In genomic region chr11:32374261-32374711, GRCh38 we compare ENCODE assay signal across 9 cellular contexts.
DNase-seq lines count a peak whose midpoint lies in the region; ATAC-seq and TF ChIP-seq lines count a peak whose summit lies in the region.
"Had no signal": no experiment of that assay in that cellular context is flagged by ENCODE, and none has a peak within 500 bp of the region (broad histone marks: within the 10 kb centered on the region; RNA-seq: fewer than 3 reads in every experiment).

No MANE protein-coding gene starts in this region.

- H3K36me3 Mint-ChIP-seq in activated T-helper 17 cell treated with anti-CD3 and anti-CD28 coated beads, Interleukin-2, amount 50 U/mL, for 72 hours (ENCODE audit: low read depth) = no peaks in the 10 kb centered on the region

- TF ChIP-seq CTCF in right lobe of liver (IDR thresholded peaks at IDR 0.05) = peak in 3 of 4 donors; percentile 24 to 49 (median 33)

- peaks cover 9% of the 10 kb centered on the region for H3K9me3 Mint-ChIP-seq in activated T-helper 17 cell treated with anti-CD3 and anti-CD28 coated beads, Interleukin-2, amount 50 U/mL, for 72 hours

- 19% methylated on average over 10 of the region's 13 CpGs for WGBS in right lobe of liver (ENCODE audit: insufficient coverage, low coverage, low lambda C conversion rate, missing lambda C conversion rate)
- WGBS in aorta, 2 donors = 33% methylated on average over 13 of the region's 13 CpGs

- peaks cover 8% of the 10 kb centered on the region for H3K27me3 Mint-ChIP-seq in activated T-helper 17 cell treated with anti-CD3 and anti-CD28 coated beads, Interleukin-2, amount 50 U/mL, for 72 hours

- H3K4me3 ChIP-seq in right lobe of liver (no peak overlapping the region), aorta (ENCODE audit: low read length in 2 of 2) (no peak overlapping the region)

- intact Hi-C loops in right lobe of liver (cut with DNase I) (no loop called here), aorta (cut with DNase I) (no loop called here)

- TF ChIP-seq POLR2A in right lobe of liver (IDR thresholded peaks at IDR 0.05) = no peak

- H3K4me3 Mint-ChIP-seq in activated T-helper 17 cell treated with anti-CD3 and anti-CD28 coated beads, Interleukin-2, amount 50 U/mL, for 72 hours = no peak overlapping the region

- DNase-seq in DMS53 (lab: John Stamatoyannopoulos, UW) (peak; percentile 83), NCI-H1694 (lab: John Stamatoyannopoulos, UW) (peak; percentile 34), right lobe of liver (no peak), middle frontal gyrus (ENCODE audit: extremely low spot score, low spot score) (no peak), aorta (no peak)
- no peak for DNase-seq in effector CD8-positive, alpha-beta T cell (lab: John Stamatoyannopoulos, UW)

- no peaks in the 10 kb centered on the region for H3K4me1 Mint-ChIP-seq in activated T-helper 17 cell treated with anti-CD3 and anti-CD28 coated beads, Interleukin-2, amount 50 U/mL, for 72 hours

- ATAC-seq in GM19467 (IDR thresholded peaks at IDR 0.05; ENCODE audit: unreplicated experiment) (peak; percentile 67), right lobe of liver (peak in 2 of 4 donors; percentile 41 to 45), aorta (ENCODE audit: low FRiP score) (no peak)
- peak; percentile 35 for ATAC-seq in activated T-helper 17 cell treated with anti-CD3 and anti-CD28 coated beads, Interleukin-2, amount 50 U/mL, for 72 hours (replicated peaks)

- H3K36me3 ChIP-seq in right lobe of liver = no peaks in the 10 kb centered on the region
- H3K36me3 ChIP-seq in aorta (ENCODE audit: control insufficient read depth in 1 of 2, insufficient read depth in 2 of 2, low read length in 1 of 2) = no peaks in the 10 kb centered on the region
- H3K36me3 ChIP-seq: neutrophil had no signal

- H3K27ac Mint-ChIP-seq in activated T-helper 17 cell treated with anti-CD3 and anti-CD28 coated beads, Interleukin-2, amount 50 U/mL, for 72 hours = no peak overlapping the region

- no peaks in the 10 kb centered on the region for H3K27me3 ChIP-seq in right lobe of liver
- no peaks in the 10 kb centered on the region for H3K27me3 ChIP-seq in aorta (ENCODE audit: control insufficient read depth in 1 of 2, insufficient read depth in 2 of 2, low read length in 1 of 2)
- H3K27me3 ChIP-seq: neutrophil had no signal

- H3K4me1 ChIP-seq in right lobe of liver = no peaks in the 10 kb centered on the region
- no peaks in the 10 kb centered on the region for H3K4me1 ChIP-seq in aorta (ENCODE audit: control insufficient read depth in 1 of 2, insufficient read depth in 2 of 2, low read length in 2 of 2)

- H3K9me3 ChIP-seq in right lobe of liver (no peaks in the 10 kb centered on the region), aorta (ENCODE audit: control insufficient read depth, low read length) (peaks cover 3% of the 10 kb centered on the region)
- H3K9me3 ChIP-seq: neutrophil had no signal

- H3K27ac ChIP-seq in right lobe of liver (no peak overlapping the region), aorta (ENCODE audit: low read depth in 1 of 2, low read length in 2 of 2) (no peak overlapping the region)
- H3K27ac ChIP-seq: neutrophil had no signal

Comparison
In these comparisons a context has a peak if more than half of its experiments do, and no peak if none do; other contexts are left out.
1. DNase-seq: peak in DMS53 (single experiment) and NCI-H1694 (single experiment); none in right lobe of liver (0 of 3), middle frontal gyrus (single experiment), effector CD8-positive, alpha-beta T cell (single experiment) and aorta (0 of 2).